In genomic region chr1:9427388-9427787, GRCh38 we compare ENCODE assay signal across 14 cellular contexts.
"Had no signal": no experiment of that assay in that cellular context is flagged by ENCODE, and none has a peak within 500 bp of the region (broad histone marks: within the 10 kb centered on the region; RNA-seq: fewer than 3 reads in every experiment).

No MANE protein-coding gene starts in this region.

- H3K9me3 ChIP-seq: esophagus squamous epithelium, upper lobe of right lung had no signal

- FAIRE-seq: astrocyte, colon had no signal

- H3K36me3 ChIP-seq: esophagus squamous epithelium, upper lobe of right lung had no signal

- H3K27ac ChIP-seq: upper lobe of right lung had no signal

- H3K27me3 Mint-ChIP-seq: activated CD4-positive, alpha-beta T cell treated with anti-CD3 and anti-CD28 coated beads for 36 hours had no signal

- ATAC-seq: activated CD4-positive, alpha-beta T cell treated with anti-CD3 and anti-CD28 coated beads for 36 hours; activated CD8-positive, alpha-beta T cell treated with anti-CD3 and anti-CD28 coated beads, Interleukin-2, amount 10 ng/mL, durations not matched to agents 7 days and 5 days; left cardiac atrium; stimulated activated naive CD8-positive, alpha-beta T cell treated with anti-CD3 and anti-CD28 coated beads, Interleukin-15, Interleukin-2, amounts not matched to agents 100 U/mL and 50 U/mL, for 24 hours; upper lobe of right lung had no signal

- H3K27me3 ChIP-seq: esophagus squamous epithelium, upper lobe of right lung had no signal

- DNase-seq: activated CD4-positive, alpha-beta T cell treated with anti-CD3 and anti-CD28 coated beads for 36 hours; activated CD8-positive, alpha-beta memory T cell treated with anti-CD3 and anti-CD28 coated beads, Interleukin-2, amount 50 U/mL, for 48 hours; activated CD8-positive, alpha-beta T cell treated with anti-CD3 and anti-CD28 coated beads, Interleukin-2, amount 10 ng/mL, durations not matched to agents 7 days and 5 days; activated naive CD4-positive, alpha-beta T cell treated with Interleukin-2 at 50 U/mL for 16 hours; esophagus squamous epithelium; foreskin fibroblast; left cardiac atrium; nephron progenitor cell; stimulated activated CD4-positive, alpha-beta T cell treated with anti-CD3 and anti-CD28 coated beads, Interleukin-2, amount 100 ng/mL, for 48 hours; stimulated activated naive CD8-positive, alpha-beta T cell treated with anti-CD3 and anti-CD28 coated beads, Interleukin-15, Interleukin-2, amounts not matched to agents 100 U/mL and 50 U/mL, for 24 hours; T-helper 9 cell; upper lobe of right lung had no signal

- H3K27ac Mint-ChIP-seq: activated CD8-positive, alpha-beta T cell treated with anti-CD3 and anti-CD28 coated beads, Interleukin-2, amount 10 ng/mL, durations not matched to agents 7 days and 5 days; nephron progenitor cell had no signal

- H3K4me3 ChIP-seq: esophagus squamous epithelium had no signal
